ENCODE assay signal across 21 cellular contexts in the genomic region with DNA sequence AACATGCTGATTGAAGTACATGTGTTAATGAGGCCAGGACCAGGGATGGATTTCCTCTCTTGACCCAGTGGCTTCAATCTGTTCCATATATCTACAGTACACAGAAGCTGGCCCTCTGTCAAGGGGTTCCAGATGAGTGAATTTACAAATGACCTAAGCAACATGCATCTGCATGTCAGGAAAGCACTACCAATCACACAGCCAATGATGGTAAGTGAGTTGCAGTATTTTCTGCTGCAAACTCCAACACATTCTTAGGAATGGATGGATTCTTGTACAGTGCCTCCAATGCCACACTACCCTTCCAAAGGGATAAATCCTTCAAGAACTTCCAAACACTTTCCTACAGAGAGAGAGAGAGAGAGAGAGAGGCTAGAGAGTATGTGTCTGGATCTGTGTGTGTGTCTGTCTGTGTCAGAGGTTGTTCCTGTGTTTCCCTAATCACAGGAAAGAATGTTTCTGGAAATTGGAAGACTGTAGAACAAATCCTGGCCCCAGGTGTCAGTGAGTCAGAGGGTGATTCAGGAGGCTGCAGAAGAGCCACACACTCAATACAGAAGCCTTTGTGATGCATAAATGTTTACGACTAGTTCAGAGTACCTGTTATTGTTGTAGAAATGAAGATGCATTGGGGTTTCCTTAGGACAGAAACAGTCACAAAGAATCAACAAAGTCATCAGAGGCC.
A peak's percentile ranks its signal among the peaks of the same experiment; 100 is the strongest.
DNase-seq lines count a peak whose midpoint lies in the region; TF ChIP-seq lines count a peak whose summit lies in the region.
"Had no signal": no experiment of that assay in that cellular context is flagged by ENCODE, and none has a peak within 500 bp of the region (broad histone marks: within the 10 kb centered on the region; RNA-seq: fewer than 3 reads in every experiment).

No MANE protein-coding gene starts in this region.

- H2BK5ac ChIP-seq in H9 (ENCODE audit: insufficient read length, low read length) = no peak overlapping the region

- no peak overlapping the region for H4K8ac ChIP-seq in H9 (replicated peaks; ENCODE audit: insufficient read length, low read depth, low read length)

- H2BK120ac ChIP-seq in H9 (ENCODE audit: low read depth, low read length, poor library complexity, severe bottlenecking) = no peak overlapping the region

- no peaks in the 10 kb centered on the region for H3K27me3 Mint-ChIP-seq in H9 (ENCODE audit: low read depth)
- H3K27me3 Mint-ChIP-seq in nephron (ENCODE audit: low read depth) = no peaks in the 10 kb centered on the region
- H3K27me3 Mint-ChIP-seq: activated B cell treated with CpG ODN at 0.5 μM for 24 hours; activated CD8-positive, alpha-beta T cell treated with anti-CD3 and anti-CD28 coated beads for 36 hours had no signal

- no peak overlapping the region for H3K18ac ChIP-seq in H9 (ENCODE audit: insufficient read length, low read depth, low read length)

- H3K9me3 ChIP-seq in H9 (ENCODE audit: control insufficient read depth, low read depth, low read length) = no peaks in the 10 kb centered on the region
- H3K9me3 ChIP-seq: esophagus squamous epithelium, prostate gland, thoracic aorta had no signal

- H3K27ac ChIP-seq in H9 (ENCODE audit: insufficient read length, low read depth, low read length) (peak overlapping the region; percentile 70), epithelial cell of prostate (peak overlapping the region; percentile 35), substantia nigra (ENCODE audit: low read depth, low read length, poor library complexity, severe bottlenecking) (no peak overlapping the region)
- H3K27ac ChIP-seq: esophagus squamous epithelium, HL-60, prostate gland, thoracic aorta had no signal

- no peak overlapping the region for H2AFZ ChIP-seq in H9 (ENCODE audit: low read length)

- H3K27me3 ChIP-seq in H9 (ENCODE audit: insufficient read depth, low read length) = no peaks in the 10 kb centered on the region
- H3K27me3 ChIP-seq: esophagus squamous epithelium had no signal

- peak overlapping the region; percentile 9 for H3K4me2 ChIP-seq in H9 (ENCODE audit: insufficient read depth, insufficient read length, low read length)

- no peaks in the 10 kb centered on the region for H3K23me2 ChIP-seq in H9 (ENCODE audit: insufficient read length, low read depth, low read length, poor library complexity, severe bottlenecking)

- DNase-seq in H9 = peak; percentile 34
- peak; percentile 27 for DNase-seq in RKO (ENCODE audit: low spot score)
- peak; percentile 36 for DNase-seq in epithelial cell of prostate (ENCODE audit: low read depth, low spot score)
- no peak for DNase-seq in activated CD4-positive, CD25-positive, alpha-beta regulatory T cell treated with anti-CD3 and anti-CD28 coated beads, Interleukin-2, amount 50 U/mL, for 72 hours
- no peak for DNase-seq in substantia nigra (lab: John Stamatoyannopoulos, UW)
- no peak for DNase-seq in hepatic stellate cell (ENCODE audit: low spot score)
- DNase-seq: activated B cell treated with CpG ODN at 0.5 μM for 24 hours; activated CD8-positive, alpha-beta T cell treated with anti-CD3 and anti-CD28 coated beads for 36 hours; activated gamma-delta T cell treated with Interleukin-2 at 50 U/mL for 16 hours; caudate nucleus; CD4-positive, alpha-beta memory T cell; DMS79; esophagus squamous epithelium; KBM-7; NCI-H345; stimulated activated CD4-positive, alpha-beta T cell treated with anti-CD3 and anti-CD28 coated beads, Interleukin-2, amount 100 ng/mL, for 24 hours; stimulated activated naive B cell treated with anti-CD40 and anti-IgM and Interleukin-4, amounts not matched to agents 10 μg/mL and 1 μg/mL and 100 μg/mL, for 72 hours had no signal

- no peak overlapping the region for H4K91ac ChIP-seq in H9 (ENCODE audit: insufficient read length, low read depth, low read length)

- WGBS in H9 (ENCODE audit: extremely low coverage, insufficient read length, low lambda C conversion rate) = no CpG with 5 or more reads among the region's 1 CpG

- H3K36me3 Mint-ChIP-seq in H9 (ENCODE audit: insufficient read depth in 1 of 3, low read depth in 3 of 3) (no peaks in the 10 kb centered on the region), nephron (ENCODE audit: low read depth) (no peaks in the 10 kb centered on the region)
- H3K36me3 Mint-ChIP-seq: CD4-positive, alpha-beta memory T cell; stimulated activated naive B cell treated with anti-CD40 and anti-IgM and Interleukin-4, amounts not matched to agents 10 μg/mL and 1 μg/mL and 100 μg/mL, for 72 hours had no signal

- H3K27ac Mint-ChIP-seq in H9 = peak overlapping the region in 2 of 3 experiments; percentile 14 to 34; a peak in 3 of 7 replicates
- H3K27ac Mint-ChIP-seq in nephron = peak overlapping the region; percentile 16 to 99 (median 97)
- H3K27ac Mint-ChIP-seq: activated B cell treated with CpG ODN at 0.5 μM for 24 hours; activated CD8-positive, alpha-beta T cell treated with anti-CD3 and anti-CD28 coated beads for 36 hours; CD4-positive, alpha-beta memory T cell; stimulated activated naive B cell treated with anti-CD40 and anti-IgM and Interleukin-4, amounts not matched to agents 10 μg/mL and 1 μg/mL and 100 μg/mL, for 72 hours had no signal

- H3K23ac ChIP-seq in H9 (ENCODE audit: insufficient read length, low read depth, low read length) = no peak overlapping the region

- no peaks in the 10 kb centered on the region for H3K79me2 ChIP-seq in H9 (ENCODE audit: insufficient read depth, low read length)

- H3K4me1 Mint-ChIP-seq in H9 (peaks cover 37 to 46% of the 10 kb centered on the region in 2 experiments), nephron (peaks cover 53% of the 10 kb centered on the region)
- H3K4me1 Mint-ChIP-seq: activated B cell treated with CpG ODN at 0.5 μM for 24 hours; CD4-positive, alpha-beta memory T cell; stimulated activated naive B cell treated with anti-CD40 and anti-IgM and Interleukin-4, amounts not matched to agents 10 μg/mL and 1 μg/mL and 100 μg/mL, for 72 hours had no signal

- no peak overlapping the region for H3K9ac ChIP-seq in H9 (ENCODE audit: extremely low read depth, insufficient read length, low read length)

- H3K4me3 Mint-ChIP-seq in H9 = no peak overlapping the region
- H3K4me3 Mint-ChIP-seq in nephron = no peak overlapping the region
- H3K4me3 Mint-ChIP-seq: activated B cell treated with CpG ODN at 0.5 μM for 24 hours; activated CD8-positive, alpha-beta T cell treated with anti-CD3 and anti-CD28 coated beads for 36 hours; stimulated activated naive B cell treated with anti-CD40 and anti-IgM and Interleukin-4, amounts not matched to agents 10 μg/mL and 1 μg/mL and 100 μg/mL, for 72 hours had no signal

- H4K5ac ChIP-seq in H9 (ENCODE audit: insufficient read length, low read depth, low read length) = no peak overlapping the region

- no peaks in the 10 kb centered on the region for H4K20me1 ChIP-seq in H9 (ENCODE audit: control insufficient read depth, insufficient read depth, insufficient read length)

- H3K56ac ChIP-seq in H9 (ENCODE audit: insufficient read length, low read depth, low read length) = no peak overlapping the region

- no peak overlapping the region for H3T11ph ChIP-seq in H9 (ENCODE audit: low read length)

- no peaks in the 10 kb centered on the region for H3K79me1 ChIP-seq in H9 (ENCODE audit: insufficient read depth, low read depth, low read length, poor library complexity, severe bottlenecking)

- no peak overlapping the region for H3K14ac ChIP-seq in H9 (ENCODE audit: insufficient read depth, low read length)

- TF ChIP-seq CTCF in H9 (conservative IDR thresholded peaks at IDR 0.05) (no peak), nephron (IDR thresholded peaks at IDR 0.05; ENCODE audit: unreplicated experiment in 3 of 3) (no peak)

- no peak overlapping the region for H2BK20ac ChIP-seq in H9 (ENCODE audit: low read depth, low read length, poor library complexity, severe bottlenecking)

- no peak overlapping the region for H2BK12ac ChIP-seq in H9 (ENCODE audit: insufficient read length, low read depth, low read length)

- no peaks in the 10 kb centered on the region for H3K9me3 Mint-ChIP-seq in H9
- no peaks in the 10 kb centered on the region for H3K9me3 Mint-ChIP-seq in nephron
- H3K9me3 Mint-ChIP-seq: activated B cell treated with CpG ODN at 0.5 μM for 24 hours; activated CD8-positive, alpha-beta T cell treated with anti-CD3 and anti-CD28 coated beads for 36 hours; CD4-positive, alpha-beta memory T cell; stimulated activated naive B cell treated with anti-CD40 and anti-IgM and Interleukin-4, amounts not matched to agents 10 μg/mL and 1 μg/mL and 100 μg/mL, for 72 hours had no signal

- H3K4ac ChIP-seq in H9 (ENCODE audit: low read depth, low read length) = no peak overlapping the region

- H3K4me1 ChIP-seq in H9 (ENCODE audit: insufficient read depth, low read length) = peaks cover 13% of the 10 kb centered on the region; the same call in 1 of the 2 replicates
- H3K4me1 ChIP-seq: esophagus squamous epithelium, prostate gland had no signal

- H2AK5ac ChIP-seq in H9 (ENCODE audit: insufficient read length, low read length) = no peak overlapping the region

- H2BK15ac ChIP-seq in H9 (ENCODE audit: low read depth, low read length) = no peak overlapping the region

Comparison
In these comparisons a context has a peak if more than half of its experiments do, and no peak if none do; other contexts are left out.
1. DNase-seq: peak in H9 (single experiment), RKO (single experiment) and epithelial cell of prostate (single experiment); none in activated CD4-positive, CD25-positive, alpha-beta regulatory T cell treated with anti-CD3 and anti-CD28 coated beads, Interleukin-2, amount 50 U/mL, for 72 hours (single experiment), substantia nigra (0 of 49) and hepatic stellate cell (single experiment).